Comparison of ENCODE assay signal across 17 cellular contexts in genomic region chr21:22352088-22352487, GRCh38.
"Had no signal": no experiment of that assay in that cellular context is flagged by ENCODE, and none has a peak within 500 bp of the region (broad histone marks: within the 10 kb centered on the region; RNA-seq: fewer than 3 reads in every experiment).

No MANE protein-coding gene starts in this region.

- ATAC-seq: activated CD8-positive, alpha-beta T cell treated with anti-CD3 and anti-CD28 coated beads for 36 hours; activated naive CD4-positive, alpha-beta T cell treated with anti-CD3 and anti-CD28 coated beads, Interleukin-2, amount 50 U/mL, for 72 hours; activated T-cell treated with anti-CD3 and anti-CD28 coated beads, Interleukin-2, amount 50 U/mL, for 4 hours; gastroesophageal sphincter; natural killer cell; stimulated activated naive CD8-positive, alpha-beta T cell treated with anti-CD3 and anti-CD28 coated beads, Interleukin-15, amount 100 ng/mL, for 72 hours had no signal

- DNase-seq: activated B cell treated with CpG ODN at 0.5 μM for 24 hours; activated CD4-positive, alpha-beta T cell treated with anti-CD3 and anti-CD28 coated beads for 48 hours; activated CD8-positive, alpha-beta T cell treated with anti-CD3 and anti-CD28 coated beads for 36 hours; activated gamma-delta T cell; activated T-cell treated with anti-CD3 and anti-CD28 coated beads, Interleukin-2, amount 50 U/mL, for 4 hours; caudate nucleus; erythroblast; natural killer cell; sigmoid colon; spleen; stimulated activated CD4-positive, alpha-beta T cell treated with anti-CD3 and anti-CD28 coated beads, Interleukin-1b, Interleukin-23, amount 100 ng/mL, for 48 hours; stimulated activated naive CD8-positive, alpha-beta T cell treated with anti-CD3 and anti-CD28 coated beads, Interleukin-15, amount 100 ng/mL, for 72 hours had no signal

- FAIRE-seq: colon, islet of Langerhans had no signal

- H3K36me3 ChIP-seq: gastroesophageal sphincter, neutrophil, sigmoid colon, spleen had no signal

- H3K4me3 ChIP-seq: gastroesophageal sphincter, sigmoid colon, spleen had no signal

- H3K27me3 ChIP-seq: gastroesophageal sphincter, neutrophil, sigmoid colon, spleen had no signal
